Comparison of ENCODE assay signal across 19 cellular contexts in genomic region chr4:24197891-24198290, GRCh38.
"Had no signal": no experiment of that assay in that cellular context is flagged by ENCODE, and none has a peak within 500 bp of the region (broad histone marks: within the 10 kb centered on the region; RNA-seq: fewer than 3 reads in every experiment).

No MANE protein-coding gene starts in this region.

- H3K9me3 ChIP-seq: MG63, SJSA1 had no signal

- H3K4me1 ChIP-seq: SJSA1 had no signal

- H3K36me3 ChIP-seq: MG63, SJSA1 had no signal

- DNase-seq: Karpas-422, KG1, MG63, NCI-H1092 treated with DMSO at 0.1 percent for 48 hours, NCI-H1417, NCI-H1436 treated with DMSO at 0.1 percent for 48 hours, NCI-H1694, NCI-H187 treated with DMSO at 0.1 percent for 48 hours, NCI-H2029 treated with DMSO at 0.1 percent for 48 hours, NCI-H226, NCI-H446, NCI-H510A, NCI-H524 treated with DMSO at 0.1 percent for 48 hours, NCI-H748 treated with DMSO at 0.1 percent for 48 hours, Right ventricle myocardium superior, RPMI8226, SIG-M5 had no signal

- H3K27me3 ChIP-seq: MG63, SJSA1 had no signal

- H3K4me3 ChIP-seq: MG63, SJSA1, SK-N-MC had no signal

- H3K27ac ChIP-seq: SJSA1, SK-N-MC had no signal
